In the genomic region with DNA sequence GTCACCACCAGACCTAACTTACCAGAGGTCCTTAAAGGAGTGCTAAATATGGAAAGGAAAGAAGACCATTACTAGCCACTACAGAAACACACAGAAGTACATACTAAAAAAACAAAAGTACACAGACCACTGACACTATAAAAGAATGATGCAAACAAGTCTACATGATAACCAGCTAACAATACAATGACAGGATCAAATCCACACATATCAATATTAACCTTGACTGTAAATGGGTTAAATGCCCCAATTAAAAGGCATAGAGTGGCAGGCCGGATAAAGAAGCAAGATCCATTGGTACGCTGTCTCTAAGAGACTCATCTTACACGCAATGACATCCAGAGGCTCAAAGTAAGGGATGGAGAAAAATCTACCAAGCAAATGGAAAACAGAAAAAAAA, we compare ENCODE assay signal across 34 cellular contexts.
"Had no signal": no experiment of that assay in that cellular context is flagged by ENCODE, and none has a peak within 500 bp of the region (broad histone marks: within the 10 kb centered on the region; RNA-seq: fewer than 3 reads in every experiment).

No MANE protein-coding gene starts in this region.

- H3K27ac Mint-ChIP-seq: activated B cell treated with CpG ODN at 0.5 μM for 24 hours; activated CD4-positive, alpha-beta memory T cell treated with anti-CD3 and anti-CD28 coated beads for 36 hours; activated CD4-positive, alpha-beta T cell treated with anti-CD3 and anti-CD28 coated beads, Interleukin-2, amount 10 ng/mL, durations not matched to agents 24 days and 14 days; activated CD8-positive, alpha-beta T cell treated with anti-CD3 and anti-CD28 coated beads for 36 hours; activated naive CD4-positive, alpha-beta T cell treated with anti-CD3 and anti-CD28 coated beads for 36 hours; activated naive CD4-positive, alpha-beta T cell treated with anti-CD3 and anti-CD28 coated beads, Interleukin-2, amount 50 U/mL, for 72 hours; activated naive CD8-positive, alpha-beta T cell treated with anti-CD3 and anti-CD28 coated beads for 36 hours; activated T-cell treated with anti-CD3 and anti-CD28 coated beads, Interleukin-2, amount 50 U/mL, for 72 hours; activated T-helper 1 cell treated with anti-CD3 and anti-CD28 coated beads, Interleukin-12 subunit alpha, Interleukin-12 subunit beta, Interleukin-2, Interleukin-4 antibody, amounts not matched to agents 30 ng/mL and 10 ng/mL and 1 ng/mL, durations not matched to agents 14 hours and 24 hours and 36 hours; activated T-helper 17 cell treated with anti-CD3 and anti-CD28 coated beads, Interleukin-2, amount 50 U/mL, for 72 hours; T-helper 1 cell treated with Interleukin-12 subunit alpha and Interleukin-12 subunit beta and Interleukin-4 antibody, amounts not matched to agents 30 μg/mL and 1 μg/mL, for 36 hours; T-helper 2 cell treated with Interferon-gamma antibody and Interleukin-4, amounts not matched to agents 5 μg/mL and 100 μg/mL, for 36 hours had no signal

- H3K27ac ChIP-seq: adrenal gland, body of pancreas, brain microvascular endothelial cell, breast epithelium, VCaP had no signal

- H3K4me3 Mint-ChIP-seq: activated B cell treated with CpG ODN at 0.5 μM for 24 hours; activated CD4-positive, alpha-beta memory T cell treated with anti-CD3 and anti-CD28 coated beads for 36 hours; activated CD4-positive, alpha-beta T cell treated with anti-CD3 and anti-CD28 coated beads, Interleukin-2, amount 10 ng/mL, durations not matched to agents 24 days and 14 days; activated CD8-positive, alpha-beta T cell treated with anti-CD3 and anti-CD28 coated beads for 36 hours; activated naive CD4-positive, alpha-beta T cell treated with anti-CD3 and anti-CD28 coated beads for 36 hours; activated naive CD8-positive, alpha-beta T cell treated with anti-CD3 and anti-CD28 coated beads for 36 hours; activated T-cell treated with anti-CD3 and anti-CD28 coated beads, Interleukin-2, amount 50 U/mL, for 4 hours; activated T-cell treated with anti-CD3 and anti-CD28 coated beads, Interleukin-2, amount 50 U/mL, for 72 hours; activated T-helper 1 cell treated with anti-CD3 and anti-CD28 coated beads, Interleukin-12 subunit alpha, Interleukin-12 subunit beta, Interleukin-2, Interleukin-4 antibody, amounts not matched to agents 30 ng/mL and 10 ng/mL and 1 ng/mL, durations not matched to agents 14 hours and 24 hours and 36 hours; activated T-helper 17 cell treated with anti-CD3 and anti-CD28 coated beads, Interleukin-2, amount 50 U/mL, for 72 hours; T-helper 1 cell treated with Interleukin-12 subunit alpha and Interleukin-12 subunit beta and Interleukin-4 antibody, amounts not matched to agents 30 μg/mL and 1 μg/mL, for 36 hours; T-helper 2 cell treated with Interferon-gamma antibody and Interleukin-4, amounts not matched to agents 5 μg/mL and 100 μg/mL, for 36 hours had no signal

- H3K9me3 ChIP-seq: adrenal gland, body of pancreas, breast epithelium had no signal

- H3K36me3 Mint-ChIP-seq: activated CD4-positive, alpha-beta memory T cell treated with anti-CD3 and anti-CD28 coated beads for 36 hours; activated naive CD4-positive, alpha-beta T cell treated with anti-CD3 and anti-CD28 coated beads, Interleukin-2, amount 50 U/mL, for 72 hours had no signal

- ATAC-seq: activated CD8-positive, alpha-beta T cell treated with anti-CD3 and anti-CD28 coated beads for 36 hours; activated naive CD4-positive, alpha-beta T cell treated with anti-CD3 and anti-CD28 coated beads, Interleukin-2, amount 50 U/mL, for 72 hours; activated T-cell treated with anti-CD3 and anti-CD28 coated beads, Interleukin-2, amount 50 U/mL, for 4 hours; activated T-cell treated with anti-CD3 and anti-CD28 coated beads, Interleukin-2, amount 50 U/mL, for 72 hours; activated T-helper 17 cell treated with anti-CD3 and anti-CD28 coated beads, Interleukin-2, amount 50 U/mL, for 72 hours; body of pancreas had no signal

- H3K4me3 ChIP-seq: adrenal gland, body of pancreas, breast epithelium had no signal

- H3K27me3 ChIP-seq: adrenal gland, body of pancreas, brain microvascular endothelial cell, breast epithelium had no signal

- H3K27me3 Mint-ChIP-seq: activated B cell treated with CpG ODN at 0.5 μM for 24 hours; activated CD4-positive, alpha-beta memory T cell treated with anti-CD3 and anti-CD28 coated beads for 36 hours; activated CD4-positive, alpha-beta T cell treated with anti-CD3 and anti-CD28 coated beads, Interleukin-2, amount 10 ng/mL, durations not matched to agents 24 days and 14 days; activated CD8-positive, alpha-beta T cell treated with anti-CD3 and anti-CD28 coated beads for 36 hours; activated naive CD8-positive, alpha-beta T cell treated with anti-CD3 and anti-CD28 coated beads for 36 hours; activated T-helper 17 cell treated with anti-CD3 and anti-CD28 coated beads, Interleukin-2, amount 50 U/mL, for 72 hours had no signal

- H3K9me3 Mint-ChIP-seq: activated B cell treated with CpG ODN at 0.5 μM for 24 hours; activated CD4-positive, alpha-beta T cell treated with anti-CD3 and anti-CD28 coated beads, Interleukin-2, amount 10 ng/mL, durations not matched to agents 24 days and 14 days; activated CD8-positive, alpha-beta T cell treated with anti-CD3 and anti-CD28 coated beads for 36 hours; activated naive CD4-positive, alpha-beta T cell treated with anti-CD3 and anti-CD28 coated beads, Interleukin-2, amount 50 U/mL, for 72 hours; activated naive CD8-positive, alpha-beta T cell treated with anti-CD3 and anti-CD28 coated beads for 36 hours; activated T-cell treated with anti-CD3 and anti-CD28 coated beads, Interleukin-2, amount 50 U/mL, for 4 hours; activated T-cell treated with anti-CD3 and anti-CD28 coated beads, Interleukin-2, amount 50 U/mL, for 72 hours; activated T-helper 1 cell treated with anti-CD3 and anti-CD28 coated beads, Interleukin-12 subunit alpha, Interleukin-12 subunit beta, Interleukin-2, Interleukin-4 antibody, amounts not matched to agents 30 ng/mL and 10 ng/mL and 1 ng/mL, durations not matched to agents 14 hours and 24 hours and 36 hours; activated T-helper 17 cell treated with anti-CD3 and anti-CD28 coated beads, Interleukin-2, amount 50 U/mL, for 72 hours; T-helper 1 cell treated with Interleukin-12 subunit alpha and Interleukin-12 subunit beta and Interleukin-4 antibody, amounts not matched to agents 30 μg/mL and 1 μg/mL, for 36 hours; T-helper 2 cell treated with Interferon-gamma antibody and Interleukin-4, amounts not matched to agents 5 μg/mL and 100 μg/mL, for 36 hours had no signal

- H3K36me3 ChIP-seq: adrenal gland, brain microvascular endothelial cell, breast epithelium had no signal

- DNase-seq: activated B cell treated with CpG ODN at 0.5 μM for 24 hours; activated CD4-positive, alpha-beta memory T cell treated with anti-CD3 and anti-CD28 coated beads for 36 hours; activated CD4-positive, alpha-beta T cell treated with anti-CD3 and anti-CD28 coated beads for 4 hours; activated CD4-positive, alpha-beta T cell treated with anti-CD3 and anti-CD28 coated beads, Interleukin-2, amount 10 ng/mL, durations not matched to agents 24 days and 14 days; activated CD4-positive, alpha-beta T cell treated with anti-CD3 and anti-CD28 coated beads, Interleukin-2, amount 50 U/mL, for 1 hour; activated CD4-positive, alpha-beta T cell treated with anti-CD3 and anti-CD28 coated beads, Interleukin-2, amount 50 U/mL, for 4 hours; activated CD4-positive, CD25-positive, alpha-beta regulatory T cell treated with anti-CD3 and anti-CD28 coated beads, Interleukin-2, amount 50 U/mL, for 72 hours; activated CD8-positive, alpha-beta memory T cell treated with anti-CD3 and anti-CD28 coated beads, Interleukin-2, amount 50 U/mL, for 4 hours; activated CD8-positive, alpha-beta T cell treated with anti-CD3 and anti-CD28 coated beads for 36 hours; activated effector memory CD4-positive, alpha-beta T cell treated with anti-CD3 and anti-CD28 coated beads, Interleukin-2, amount 50 U/mL, for 16 hours; activated gamma-delta T cell treated with Interleukin-2 at 50 U/mL for 16 hours; activated naive CD4-positive, alpha-beta T cell; activated naive CD4-positive, alpha-beta T cell treated with anti-CD3 and anti-CD28 coated beads for 36 hours; activated naive CD4-positive, alpha-beta T cell treated with anti-CD3 and anti-CD28 coated beads, Interleukin-2, amount 50 U/mL, for 16 hours; activated naive CD8-positive, alpha-beta T cell treated with anti-CD3 and anti-CD28 coated beads for 36 hours; activated T-cell treated with anti-CD3 and anti-CD28 coated beads for 4 hours; activated T-cell treated with anti-CD3 and anti-CD28 coated beads, Interleukin-2, amount 50 U/mL, for 1 hour; activated T-cell treated with anti-CD3 and anti-CD28 coated beads, Interleukin-2, amount 50 U/mL, for 4 hours; activated T-cell treated with anti-CD3 and anti-CD28 coated beads, Interleukin-2, amount 50 U/mL, for 72 hours; adrenal gland; amniotic stem cell; aorta; body of pancreas; brain microvascular endothelial cell; central memory CD4-positive, alpha-beta T cell; T-helper 2 cell; T-helper 9 cell had no signal

- H3K4me1 ChIP-seq: breast epithelium had no signal
